Comparison of ENCODE assay signal across 29 cellular contexts in the genomic region with DNA sequence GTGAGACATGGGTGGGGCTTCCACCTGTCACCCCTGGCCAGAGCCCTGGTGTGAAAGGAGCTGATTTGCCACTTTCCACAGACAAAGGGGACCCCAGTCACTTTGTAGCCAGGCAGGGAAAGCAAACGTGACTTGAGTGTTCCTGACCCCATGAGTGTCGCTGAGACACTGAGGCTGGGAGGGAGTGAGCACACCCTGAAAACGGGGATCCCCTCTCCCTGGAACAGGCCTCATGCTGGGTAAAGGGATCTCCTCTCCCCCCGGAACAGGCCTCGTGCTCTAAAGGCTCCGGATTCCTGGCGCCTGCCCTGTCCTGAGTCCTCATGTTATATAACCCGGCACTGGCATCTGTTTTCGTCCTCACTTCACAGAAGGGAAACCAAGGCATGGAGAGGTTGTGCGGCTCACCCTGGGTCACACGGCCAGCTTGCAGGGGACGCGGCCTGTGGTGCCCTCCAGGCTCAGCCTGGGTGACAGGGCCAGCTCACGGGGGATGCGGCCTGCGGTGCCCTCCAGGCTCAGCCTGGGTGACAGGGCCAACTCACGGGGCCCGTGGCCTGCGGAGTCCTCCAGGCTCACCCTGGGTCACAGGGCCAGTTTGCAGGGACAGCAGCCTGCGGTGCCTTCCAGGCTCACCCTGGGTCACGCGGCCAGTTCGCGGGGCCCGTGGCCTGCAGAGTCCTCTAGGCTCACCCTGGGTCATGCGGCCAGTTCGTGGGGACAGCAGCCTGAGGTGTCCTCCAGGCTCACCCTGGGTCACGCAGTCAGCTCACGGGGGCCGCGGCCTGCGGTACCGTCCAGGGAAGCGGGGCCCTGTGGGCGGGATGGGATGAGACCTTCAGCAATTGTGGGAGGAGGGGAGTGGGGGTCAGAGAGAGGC.
DNase-seq lines count a peak whose midpoint lies in the region; ATAC-seq, FAIRE-seq and TF ChIP-seq lines count a peak whose summit lies in the region.
"Had no signal": no experiment of that assay in that cellular context is flagged by ENCODE, and none has a peak within 500 bp of the region (broad histone marks: within the 10 kb centered on the region; RNA-seq: fewer than 3 reads in every experiment).

No MANE protein-coding gene starts in this region.

- peaks cover 0 to 3% (median 0%) of the 10 kb centered on the region in 7 donors for H3K4me1 Mint-ChIP-seq in naive thymus-derived CD4-positive, alpha-beta T cell
- H3K4me1 Mint-ChIP-seq: CD8-positive, alpha-beta memory T cell had no signal

- intact Hi-C loops in Right ventricle myocardium inferior (cut with DNase I) (no loop called here), Right ventricle myocardium superior (cut with DNase I) (no loop called here), dorsolateral prefrontal cortex (cut with DNase I) (no loop called here)
- intact Hi-C loops in naive thymus-derived CD4-positive, alpha-beta T cell (cut with micrococcal nuclease) = no loop called here

- no peak for FAIRE-seq in GM19239 (lab: Jason Lieb, UNC)
- FAIRE-seq: GM12892 had no signal

- ATAC-seq in Right ventricle myocardium inferior (peak; percentile 20), Right ventricle myocardium superior (ENCODE audit: poor library complexity) (no peak), omental fat pad (ENCODE audit: low FRiP score) (no peak), HG02763 (IDR thresholded peaks at IDR 0.05; ENCODE audit: unreplicated experiment) (no peak)
- ATAC-seq in naive thymus-derived CD4-positive, alpha-beta T cell = peak; percentile 26
- ATAC-seq: esophagus mucosa, foreskin keratinocyte had no signal

- no peak for TF ChIP-seq EP300 in suprapubic skin (IDR thresholded peaks at IDR 0.05)

- no peaks in the 10 kb centered on the region for H3K4me1 ChIP-seq in naive thymus-derived CD4-positive, alpha-beta T cell (ENCODE audit: control insufficient read depth in 2 of 2, insufficient read depth in 2 of 2, low read length in 2 of 2)
- no peaks in the 10 kb centered on the region for H3K4me1 ChIP-seq in suprapubic skin
- H3K4me1 ChIP-seq: foreskin keratinocyte, tibial nerve had no signal

- CTCF ChIA-PET in naive thymus-derived CD4-positive, alpha-beta T cell (lab: Charles Lee) = no interaction called here

- peaks cover 0 to 5% (median 4%) of the 10 kb centered on the region in 5 donors for H3K36me3 Mint-ChIP-seq in naive thymus-derived CD4-positive, alpha-beta T cell
- H3K36me3 Mint-ChIP-seq: activated CD4-positive, alpha-beta memory T cell treated with anti-CD3 and anti-CD28 coated beads for 36 hours had no signal

- peaks cover 2 to 12% (median 6%) of the 10 kb centered on the region in 11 donors for H3K9me3 Mint-ChIP-seq in naive thymus-derived CD4-positive, alpha-beta T cell
- H3K9me3 Mint-ChIP-seq: activated naive CD4-positive, alpha-beta T cell treated with anti-CD3 and anti-CD28 coated beads, Interleukin-2, amount 50 U/mL, for 24 hours had no signal

- H3K27ac Mint-ChIP-seq in naive thymus-derived CD4-positive, alpha-beta T cell = no peak overlapping the region
- H3K27ac Mint-ChIP-seq: activated CD4-positive, alpha-beta memory T cell treated with anti-CD3 and anti-CD28 coated beads for 36 hours; activated naive CD4-positive, alpha-beta T cell treated with anti-CD3 and anti-CD28 coated beads, Interleukin-2, amount 50 U/mL, for 24 hours; activated T-helper 2 cell treated with anti-CD3 and anti-CD28 coated beads, Interferon-gamma antibody, Interleukin-2, Interleukin-4, amounts not matched to agents 10 μg/mL and 5 μg/mL and 100 μg/mL, durations not matched to agents 14 hours and 24 hours and 36 hours; B cell; CD8-positive, alpha-beta memory T cell; HFFc6; nephron had no signal

- H3K36me3 ChIP-seq in naive thymus-derived CD4-positive, alpha-beta T cell (ENCODE audit: control insufficient read depth in 2 of 3, insufficient read depth in 3 of 3, low read length in 3 of 3) = no peaks in the 10 kb centered on the region
- H3K36me3 ChIP-seq in suprapubic skin = no peaks in the 10 kb centered on the region
- H3K36me3 ChIP-seq: ascending aorta, cardiac muscle cell, tibial nerve had no signal

- no peak for TF ChIP-seq POLR2A in suprapubic skin (IDR thresholded peaks at IDR 0.05)

- 84% methylated on average over 14 of the region's 35 CpGs for WGBS in suprapubic skin

- DNase-seq in Right ventricle myocardium inferior (ENCODE audit: missing footprints) (peak; percentile 32), Right ventricle myocardium superior (no peak), dorsolateral prefrontal cortex (peak in 6 of 10 donors; percentile 18 to 35 (median 28)), suprapubic skin (ENCODE audit: low spot score in 2 of 2) (peak; percentile 56 to 65), omental fat pad (ENCODE audit: low spot score) (no peak), GM19239 (ENCODE audit: insufficient read length, low spot score) (no peak)
- no peak for DNase-seq in naive thymus-derived CD4-positive, alpha-beta T cell
- DNase-seq: activated CD4-positive, alpha-beta memory T cell treated with anti-CD3 and anti-CD28 coated beads for 36 hours; cortex of kidney; DMS 273 treated with DMSO at 0.1 percent for 48 hours; foreskin keratinocyte; HFFc6; midbrain; NCI-H1105; NCI-H1930; NCI-H524; PC-9; T-helper 1 cell had no signal

- H3K27ac ChIP-seq in dorsolateral prefrontal cortex = no peak overlapping the region
- H3K27ac ChIP-seq in naive thymus-derived CD4-positive, alpha-beta T cell (ENCODE audit: low read depth, low read length) = no peak overlapping the region
- no peak overlapping the region for H3K27ac ChIP-seq in suprapubic skin
- H3K27ac ChIP-seq: ascending aorta, cardiac muscle cell, foreskin keratinocyte, PC-9, tibial nerve had no signal

- peaks cover 0 to 15% (median 0%) of the 10 kb centered on the region in 3 experiments for H3K9me3 ChIP-seq in naive thymus-derived CD4-positive, alpha-beta T cell (ENCODE audit: control insufficient read depth in 2 of 3, low read length in 3 of 3)
- H3K9me3 ChIP-seq in suprapubic skin = no peaks in the 10 kb centered on the region
- H3K9me3 ChIP-seq: ascending aorta had no signal

- H3K27me3 Mint-ChIP-seq in naive thymus-derived CD4-positive, alpha-beta T cell = no peaks in the 10 kb centered on the region
- H3K27me3 Mint-ChIP-seq: activated CD4-positive, alpha-beta memory T cell treated with anti-CD3 and anti-CD28 coated beads for 36 hours; activated naive CD4-positive, alpha-beta T cell treated with anti-CD3 and anti-CD28 coated beads, Interleukin-2, amount 50 U/mL, for 24 hours; B cell had no signal

- H3K27me3 ChIP-seq in dorsolateral prefrontal cortex (peaks cover 0 to 6% (median 0%) of the 10 kb centered on the region in 45 donors), suprapubic skin (peaks cover 13% of the 10 kb centered on the region)
- no peaks in the 10 kb centered on the region for H3K27me3 ChIP-seq in naive thymus-derived CD4-positive, alpha-beta T cell (ENCODE audit: control insufficient read depth in 2 of 2, insufficient read depth in 2 of 2, low read length in 2 of 2)
- H3K27me3 ChIP-seq: ascending aorta, cardiac muscle cell, foreskin keratinocyte, tibial nerve had no signal

- H3K4me3 ChIP-seq in dorsolateral prefrontal cortex (no peak overlapping the region), suprapubic skin (no peak overlapping the region)
- no peak overlapping the region for H3K4me3 ChIP-seq in naive thymus-derived CD4-positive, alpha-beta T cell (ENCODE audit: low read length)
- H3K4me3 ChIP-seq: ascending aorta, cardiac muscle cell, PC-9, tibial nerve had no signal

- no peak overlapping the region for H3K4me3 Mint-ChIP-seq in naive thymus-derived CD4-positive, alpha-beta T cell
- H3K4me3 Mint-ChIP-seq: activated CD4-positive, alpha-beta memory T cell treated with anti-CD3 and anti-CD28 coated beads for 36 hours; activated naive CD4-positive, alpha-beta T cell treated with anti-CD3 and anti-CD28 coated beads, Interleukin-2, amount 50 U/mL, for 24 hours; B cell; CD8-positive, alpha-beta memory T cell; HFFc6; nephron had no signal

- POLR2A ChIA-PET in naive thymus-derived CD4-positive, alpha-beta T cell (lab: Charles Lee) = no interaction called here

- TF ChIP-seq CTCF in dorsolateral prefrontal cortex (IDR thresholded peaks at IDR 0.05 in 54 of 56, conservative IDR thresholded peaks at IDR 0.05 in 2 of 56; ENCODE audit: low read depth in 1 of 56, partially characterized antibody in 56 of 56) = no peak
- TF ChIP-seq CTCF in suprapubic skin (IDR thresholded peaks at IDR 0.05) = no peak
- TF ChIP-seq CTCF in omental fat pad (IDR thresholded peaks at IDR 0.05) = no peak

Comparison
In these comparisons a context has a peak if more than half of its experiments do, and no peak if none do; other contexts are left out.
1. ATAC-seq: peak in Right ventricle myocardium inferior (single experiment) and naive thymus-derived CD4-positive, alpha-beta T cell (single experiment); none in Right ventricle myocardium superior (single experiment), omental fat pad (single experiment) and HG02763 (single experiment).
2. DNase-seq: peak in Right ventricle myocardium inferior (single experiment), dorsolateral prefrontal cortex (6 of 10) and suprapubic skin (2 of 2); none in Right ventricle myocardium superior (single experiment), naive thymus-derived CD4-positive, alpha-beta T cell (0 of 9), omental fat pad (single experiment) and GM19239 (single experiment).